In genomic region chr4:37476691-37477090, GRCh38 we compare ENCODE assay signal across 10 cellular contexts.
"Had no signal": no experiment of that assay in that cellular context is flagged by ENCODE, and none has a peak within 500 bp of the region (broad histone marks: within the 10 kb centered on the region; RNA-seq: fewer than 3 reads in every experiment).

No MANE protein-coding gene starts in this region.

- H2AFZ ChIP-seq: GM23248 had no signal

- FAIRE-seq: K562 had no signal

- H3K27ac ChIP-seq: GM23248, HL-60 had no signal

- H3K36me3 ChIP-seq: HAP-1 had no signal

- H3K9me3 ChIP-seq: HAP-1 had no signal

- H3K9ac ChIP-seq: GM23248 had no signal

- ATAC-seq: HCT116, K562 had no signal

- DNase-seq: GM23248, GOT3, H7, HFFc6, IMR-90, KG1 had no signal

- H3K4me1 ChIP-seq: HAP-1 had no signal

- H3K4me3 ChIP-seq: GM23248, HAP-1, K562 had no signal
